10 cellular contexts compared by ENCODE assay signal in the genomic region with DNA sequence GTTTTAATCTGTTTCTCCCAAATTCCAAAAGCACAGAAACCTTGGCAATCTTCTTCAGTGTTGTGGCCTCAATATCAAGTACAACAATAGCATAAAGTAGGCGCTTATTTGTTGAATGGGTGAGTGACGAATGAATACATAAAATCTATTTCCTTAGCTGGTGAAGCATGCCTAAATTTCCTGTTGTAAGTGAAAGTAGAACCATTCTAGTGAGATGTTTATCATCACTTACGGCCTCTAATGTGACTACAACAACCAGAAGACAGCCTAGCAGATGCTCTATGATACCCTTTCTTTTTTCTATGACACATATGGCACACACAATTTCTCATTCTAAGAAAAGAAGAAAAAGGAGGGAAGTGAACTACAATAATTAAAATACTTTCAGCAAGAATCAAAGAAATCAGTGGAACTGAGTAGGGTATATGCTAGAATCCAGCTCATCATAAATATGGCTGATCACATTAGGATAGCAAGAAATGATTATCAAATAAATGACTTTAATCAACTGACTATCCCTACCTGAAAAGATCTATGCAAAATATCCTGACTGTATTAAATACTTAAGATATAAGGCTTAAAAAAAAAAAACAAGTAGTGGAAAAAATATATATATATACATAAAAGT.
A peak's percentile ranks its signal among the peaks of the same experiment; 100 is the strongest.
DNase-seq lines count a peak whose midpoint lies in the region; ATAC-seq and TF ChIP-seq lines count a peak whose summit lies in the region.
"Had no signal": no experiment of that assay in that cellular context is flagged by ENCODE, and none has a peak within 500 bp of the region (broad histone marks: within the 10 kb centered on the region; RNA-seq: fewer than 3 reads in every experiment).

No MANE protein-coding gene starts in this region.

- H3K27me3 Mint-ChIP-seq in central memory CD8-positive, alpha-beta T cell: no peaks in the 10 kb centered on the region

- H3K4me1 ChIP-seq in BLaER1 (peaks cover 21% of the 10 kb centered on the region), left ventricle myocardium inferior (peaks cover 18% of the 10 kb centered on the region)

- no peak for DNase-seq in central memory CD8-positive, alpha-beta T cell (ENCODE audit: low spot score in 2 of 2)
- DNase-seq in left ventricle myocardium inferior (no peak), GM19240 (ENCODE audit: insufficient read length, low spot score) (no peak), HT-29 (ENCODE audit: low spot score) (no peak), WERI-Rb-1 (no peak)
- DNase-seq: esophagus squamous epithelium, GM23248 had no signal

- H3K4me3 ChIP-seq in BLaER1 (no peak overlapping the region; the same call in 1 of the 2 replicates), left ventricle myocardium inferior (no peak overlapping the region), WERI-Rb-1 (ENCODE audit: low read depth, low read length) (no peak overlapping the region)
- H3K4me3 ChIP-seq: esophagus squamous epithelium, GM23248 had no signal

- H3K4me3 Mint-ChIP-seq in central memory CD8-positive, alpha-beta T cell: peak overlapping the region; percentile 48

- H3K4me2 ChIP-seq in BLaER1: peak overlapping the region; percentile 67

- TF ChIP-seq CTCF in left ventricle myocardium inferior (IDR thresholded peaks at IDR 0.05; ENCODE audit: borderline replicate concordance) (no peak), WERI-Rb-1 (IDR thresholded peaks at IDR 0.05; ENCODE audit: low read depth, low read length) (no peak)

- no peaks in the 10 kb centered on the region for H3K27me3 ChIP-seq in BLaER1
- H3K27me3 ChIP-seq in left ventricle myocardium inferior (ENCODE audit: low read depth): no peaks in the 10 kb centered on the region
- H3K27me3 ChIP-seq in WERI-Rb-1 (ENCODE audit: insufficient read depth, low read depth, severe bottlenecking): no peaks in the 10 kb centered on the region
- H3K27me3 ChIP-seq: esophagus squamous epithelium had no signal

- peak; percentile 88 for ATAC-seq in GM18868 (IDR thresholded peaks at IDR 0.05; ENCODE audit: unreplicated experiment)
- peak; percentile 86 for ATAC-seq in HG03159 (IDR thresholded peaks at IDR 0.05; ENCODE audit: unreplicated experiment)
- ATAC-seq in central memory CD8-positive, alpha-beta T cell (replicated peaks; ENCODE audit: extremely low read depth, poor library complexity, severe bottlenecking): peak; percentile 95

- no peaks in the 10 kb centered on the region for H3K9me3 Mint-ChIP-seq in central memory CD8-positive, alpha-beta T cell

- H3K4me1 Mint-ChIP-seq in central memory CD8-positive, alpha-beta T cell: peaks cover 17% of the 10 kb centered on the region

- H3K27ac ChIP-seq in BLaER1 (no peak overlapping the region), left ventricle myocardium inferior (replicated peaks) (no peak overlapping the region), WERI-Rb-1 (no peak overlapping the region)
- H3K27ac ChIP-seq: esophagus squamous epithelium, GM23248 had no signal

- peak overlapping the region; percentile 95 for H3K27ac Mint-ChIP-seq in central memory CD8-positive, alpha-beta T cell (ENCODE audit: low read depth)

- H3K9me3 ChIP-seq in BLaER1 (no peaks in the 10 kb centered on the region), left ventricle myocardium inferior (replicated peaks) (no peaks in the 10 kb centered on the region), WERI-Rb-1 (ENCODE audit: severe bottlenecking) (no peaks in the 10 kb centered on the region)
- H3K9me3 ChIP-seq: esophagus squamous epithelium had no signal

- intact Hi-C loops in left ventricle myocardium inferior (cut with micrococcal nuclease): no loop called here

- no peaks in the 10 kb centered on the region for H4K20me1 ChIP-seq in BLaER1

- peaks cover 9% of the 10 kb centered on the region for H3K36me3 Mint-ChIP-seq in central memory CD8-positive, alpha-beta T cell (ENCODE audit: insufficient read depth)

- H3K36me3 ChIP-seq in BLaER1 (no peaks in the 10 kb centered on the region), left ventricle myocardium inferior (peaks cover 11% of the 10 kb centered on the region), WERI-Rb-1 (no peaks in the 10 kb centered on the region)

- H3K9ac ChIP-seq in BLaER1: no peak overlapping the region
- H3K9ac ChIP-seq: GM23248 had no signal
